29 cellular contexts compared by ENCODE assay signal in the genomic region with DNA sequence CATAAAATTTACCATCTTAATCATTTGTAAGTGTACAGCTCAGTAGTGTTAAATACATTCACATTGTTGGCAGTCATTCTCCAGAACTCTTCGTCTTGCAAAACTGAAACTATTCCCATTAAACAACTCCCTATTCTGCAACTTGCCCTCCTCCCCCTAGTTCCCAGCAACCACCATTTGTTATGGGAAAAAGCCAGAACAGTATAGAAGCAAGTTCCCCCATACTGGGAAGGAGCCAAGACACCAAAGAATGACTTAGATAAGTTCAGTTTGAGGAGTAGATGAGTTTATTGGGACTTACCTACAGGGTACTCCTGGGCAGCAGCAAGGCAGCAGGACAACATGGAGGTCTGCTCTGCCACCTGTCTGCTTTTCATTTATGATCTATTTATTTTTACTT. TPM values are rescaled to one million over a fixed set of nuclear protein-coding genes. Genes with fewer than 3 reads are reported as not detected.
"Had no signal": no experiment of that assay in that cellular context is flagged by ENCODE, and none has a peak within 500 bp of the region (broad histone marks: within the 10 kb centered on the region; RNA-seq: fewer than 3 reads in every experiment).

No MANE protein-coding gene starts in this region.

- H3K27me3 ChIP-seq: SJCRH30 had no signal

- H3K36me3 ChIP-seq: SJCRH30 had no signal

- FAIRE-seq: RCC 7860, TTC549 had no signal

- H3K4me1 ChIP-seq: SJCRH30 had no signal

- H3K27ac ChIP-seq: KMS-11, SJCRH30, SK-N-MC had no signal

- ATAC-seq: activated naive CD8-positive, alpha-beta T cell treated with anti-CD3 and anti-CD28 coated beads, Interleukin-2, amount 50 U/mL, for 24 hours; activated T-cell treated with anti-CD3 and anti-CD28 coated beads, Interleukin-2, amount 50 U/mL, for 4 hours had no signal

- DNase-seq: activated B cell treated with CpG ODN at 0.5 μM for 24 hours; activated CD4-positive, alpha-beta memory T cell treated with anti-CD3 and anti-CD28 coated beads for 36 hours; activated CD4-positive, alpha-beta T cell treated with anti-CD3 and anti-CD28 coated beads for 4 hours; activated CD4-positive, alpha-beta T cell treated with anti-CD3 and anti-CD28 coated beads, Interleukin-2, amount 50 U/mL, for 1 hour; activated CD4-positive, CD25-positive, alpha-beta regulatory T cell treated with anti-CD3 and anti-CD28 coated beads, Interleukin-2, amount 50 U/mL, for 72 hours; activated CD8-positive, alpha-beta memory T cell treated with anti-CD3 and anti-CD28 coated beads, Interleukin-2, amount 50 U/mL, for 4 hours; activated gamma-delta T cell treated with Interleukin-2 at 50 U/mL for 16 hours; activated naive CD4-positive, alpha-beta T cell treated with anti-CD3 and anti-CD28 coated beads, Interleukin-2, amount 10 ng/mL, durations not matched to agents 7 days and 5 days; activated naive CD8-positive, alpha-beta T cell treated with anti-CD3 and anti-CD28 coated beads, Interleukin-2, amount 50 U/mL, for 24 hours; activated T-cell treated with anti-CD3 and anti-CD28 coated beads for 4 hours; activated T-cell treated with anti-CD3 and anti-CD28 coated beads, Interleukin-2, amount 50 U/mL, for 4 hours; amniotic stem cell; aorta; NCI-H1105; NCI-H1417 treated with DMSO at 0.1 percent for 48 hours; NCI-H187 treated with DMSO at 0.1 percent for 48 hours; NCI-H2081; NCI-H345; NCI-H524 treated with DMSO at 0.1 percent for 48 hours; SHP77; SJCRH30 had no signal

- H3K4me3 ChIP-seq: SJCRH30, SK-N-MC had no signal

- H3K9me3 ChIP-seq: SJCRH30 had no signal

- H3K4me2 ChIP-seq: KMS-11 had no signal

RNA-seq across cellular contexts. Expression of gene TEKT1, which starts 39.3 kb away (rescaled TPM):
- total RNA-seq: activated B cell treated with CpG ODN at 0.5 μM for 24 hours; activated CD4-positive, alpha-beta memory T cell treated with anti-CD3 and anti-CD28 coated beads for 36 hours; activated T-cell treated with anti-CD3 and anti-CD28 coated beads, Interleukin-2, amount 50 U/mL, for 4 hours; activated T-helper 1 cell treated with anti-CD3 and anti-CD28 coated beads, Interleukin-12 subunit alpha, Interleukin-12 subunit beta, Interleukin-2, Interleukin-4 antibody, amounts not matched to agents 30 ng/mL and 10 ng/mL and 1 ng/mL, durations not matched to agents 14 hours and 24 hours and 36 hours; aorta; cardiac septum; LHCN-M2; NCI-H460; SJCRH30 had no signal
- polyA plus RNA-seq: aorta had no signal
